Comparison of ENCODE assay signal across 1 cellular context in the genomic region with DNA sequence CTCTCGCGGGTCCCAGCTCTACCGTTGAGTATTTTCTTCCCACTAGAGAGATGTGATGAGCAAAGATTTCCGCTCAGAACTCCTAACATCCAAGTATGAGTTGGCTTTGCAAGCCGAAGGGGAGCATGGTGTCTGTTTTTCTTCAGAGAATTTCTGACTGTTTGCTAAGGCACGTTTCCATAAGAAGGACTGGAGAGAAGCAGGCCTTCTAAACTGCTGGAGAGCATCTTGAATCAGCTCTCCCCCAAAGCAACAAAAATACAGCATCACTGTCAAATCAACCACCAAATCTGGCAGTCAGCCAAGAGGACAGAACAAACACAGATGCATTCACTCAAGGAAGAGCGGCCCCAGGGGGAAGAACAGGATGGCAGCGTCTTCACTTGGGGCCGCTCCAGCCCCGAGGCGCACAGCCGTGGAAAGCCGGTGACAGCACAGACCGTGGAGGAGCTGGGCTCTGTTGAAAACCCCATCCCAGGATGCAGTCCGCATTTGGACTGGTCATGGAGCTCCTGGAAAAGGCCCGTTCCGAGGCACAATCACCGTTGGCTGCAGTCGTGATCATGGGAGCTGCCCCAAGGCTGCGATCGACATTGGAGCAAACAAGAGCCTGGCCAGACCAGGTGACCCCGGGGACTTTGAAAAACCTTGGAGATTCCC.
TF ChIP-seq lines count a peak whose summit lies in the region.

No MANE protein-coding gene starts in this region.

TF ChIP-seq in IMR-90, 13 proteins besides CTCF, POLR2A, EP300 and RAD21:
- no peak for TF ChIP-seq CHD1 (IDR thresholded peaks at IDR 0.05; ENCODE audit: low read depth, low read length)
